11 cellular contexts compared by ENCODE assay signal in the genomic region with DNA sequence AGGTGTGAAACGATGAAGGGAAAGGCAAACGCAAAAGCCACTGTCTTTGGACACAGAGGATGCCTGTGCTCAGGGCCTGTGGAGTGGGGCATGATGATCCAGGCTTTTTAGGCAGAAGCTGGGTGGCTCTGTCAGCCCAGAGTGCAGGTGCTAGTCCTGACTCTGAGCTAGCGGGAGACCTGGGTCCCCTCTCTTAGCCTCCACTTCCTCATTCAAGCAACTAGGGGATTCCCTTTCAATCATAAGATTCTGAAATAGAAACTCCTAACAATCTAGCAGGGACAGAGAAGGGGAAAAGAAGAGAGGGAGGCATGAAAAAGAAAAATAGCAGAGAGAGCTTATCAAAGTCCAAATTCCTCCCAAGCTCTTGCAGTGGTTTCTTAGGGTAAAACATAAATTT. TPM values are rescaled to one million over a fixed set of nuclear protein-coding genes. Genes with fewer than 3 reads are reported as not detected.
DNase-seq lines count a peak whose midpoint lies in the region; ATAC-seq and TF ChIP-seq lines count a peak whose summit lies in the region.
"Had no signal": no experiment of that assay in that cellular context is flagged by ENCODE, and none has a peak within 500 bp of the region (broad histone marks: within the 10 kb centered on the region; RNA-seq: fewer than 3 reads in every experiment).

No MANE protein-coding gene starts in this region.

- H3K27ac ChIP-seq in SK-N-SH (ENCODE audit: low read depth in 2 of 2, low read length in 1 of 2) (no peak overlapping the region), heart right ventricle (no peak overlapping the region), endodermal cell (ENCODE audit: low read depth, low read length) (no peak overlapping the region)
- H3K27ac ChIP-seq: prostate gland had no signal

- POLR2A ChIA-PET in SK-N-SH (lab: Yijun Ruan, JAX), result no interaction called here

- no peak overlapping the region for H2AFZ ChIP-seq in SK-N-SH (ENCODE audit: low read depth)

- no peaks in the 10 kb centered on the region for H3K36me3 Mint-ChIP-seq in endodermal cell (ENCODE audit: low read depth)
- H3K36me3 Mint-ChIP-seq: immature natural killer cell had no signal

- TF ChIP-seq CTCF in SK-N-SH (IDR thresholded peaks at IDR 0.05) (no peak), heart right ventricle (IDR thresholded peaks at IDR 0.05) (no peak), endodermal cell (conservative IDR thresholded peaks at IDR 0.05) (no peak)

- intact Hi-C loops in heart right ventricle (cut with DNase I), result loop anchor here in 4 of 10 donors (5.0 to 10.0 kb wide), 4 partner anchors 65 to 260 kb away; no protein-coding TSS in a partner anchor

- peak; percentile 60 for DNase-seq in germinal center (ENCODE audit: low spot score)
- no peak for DNase-seq in DMS 273 treated with DMSO at 0.1 percent for 48 hours (lab: John Stamatoyannopoulos, UW)
- DNase-seq in SK-N-SH, result no peak
- no peak for DNase-seq in heart right ventricle
- no peak for DNase-seq in endodermal cell
- DNase-seq: immature natural killer cell, NCI-H510A had no signal

- H3K4me2 ChIP-seq in SK-N-SH, result no peak overlapping the region

- no peaks in the 10 kb centered on the region for H3K9me3 Mint-ChIP-seq in endodermal cell
- H3K9me3 Mint-ChIP-seq: immature natural killer cell had no signal

- ATAC-seq in GM18517 (IDR thresholded peaks at IDR 0.05; ENCODE audit: unreplicated experiment) (peak; percentile 63), GM21423 (IDR thresholded peaks at IDR 0.05; ENCODE audit: unreplicated experiment) (peak; percentile 76), HG03108 (IDR thresholded peaks at IDR 0.05; ENCODE audit: unreplicated experiment) (peak; percentile 74), heart right ventricle (no peak)

- 97% methylated on average over 3 of the region's 3 CpGs for WGBS in SK-N-SH (ENCODE audit: low lambda C conversion rate)
- 88 to 91% methylated on average over 3 of the region's 3 CpGs for WGBS in heart right ventricle, 2 donors
- WGBS in endodermal cell (ENCODE audit: insufficient coverage in 1 of 2, insufficient read length in 1 of 2), 2 experiments, result 93% methylated on average over 3 of the region's 3 CpGs; no CpG with 5 or more reads in 1 of the 2 experiments

- CTCF ChIA-PET in SK-N-SH (lab: Yijun Ruan, JAX), result interaction anchor here (1.1 kb wide), 2 partner anchors 304 to 478 kb away, joined by 3 read pairs; no protein-coding TSS in a partner anchor

- H3F3A ChIP-seq in SK-N-SH (replicated peaks; ENCODE audit: insufficient read depth), result peaks cover 4% of the 10 kb centered on the region

- no peaks in the 10 kb centered on the region for H3K9me2 ChIP-seq in SK-N-SH

- no peaks in the 10 kb centered on the region for H3K36me3 ChIP-seq in SK-N-SH (replicated peaks in 1 of 2; ENCODE audit: control insufficient read depth in 1 of 2, insufficient read depth in 2 of 2, low read length in 1 of 2)
- H3K36me3 ChIP-seq in heart right ventricle, result no peaks in the 10 kb centered on the region
- no peaks in the 10 kb centered on the region for H3K36me3 ChIP-seq in endodermal cell (ENCODE audit: control insufficient read depth, insufficient read depth, low read length)
- H3K36me3 ChIP-seq: prostate gland had no signal

- H3K4me3 Mint-ChIP-seq in endodermal cell, result no peak overlapping the region
- H3K4me3 Mint-ChIP-seq: immature natural killer cell had no signal

- no peak overlapping the region for H3K9ac ChIP-seq in SK-N-SH
- no peak overlapping the region for H3K9ac ChIP-seq in endodermal cell (ENCODE audit: extremely low read depth, low read length, poor library complexity, severe bottlenecking)

- no peak for TF ChIP-seq EP300 in SK-N-SH (IDR thresholded peaks at IDR 0.05; ENCODE audit: borderline replicate concordance in 1 of 2, low read depth in 1 of 2, low read length in 1 of 2)

- no peak overlapping the region for H3K27ac Mint-ChIP-seq in endodermal cell

- peaks cover 11% of the 10 kb centered on the region for H3K4me1 Mint-ChIP-seq in endodermal cell

- H3K4me3 ChIP-seq in SK-N-SH (ENCODE audit: low read depth in 2 of 2, low read length in 1 of 2), result no peak overlapping the region
- no peak overlapping the region for H3K4me3 ChIP-seq in heart right ventricle
- H3K4me3 ChIP-seq in endodermal cell (ENCODE audit: low read length), result no peak overlapping the region
- H3K4me3 ChIP-seq: prostate gland had no signal

- H3K27me3 Mint-ChIP-seq in endodermal cell (ENCODE audit: insufficient read depth), result peaks cover 56% of the 10 kb centered on the region

- H3K79me2 ChIP-seq in SK-N-SH (ENCODE audit: insufficient read depth), result no peaks in the 10 kb centered on the region

- no peaks in the 10 kb centered on the region for H3K9me3 ChIP-seq in SK-N-SH
- no peaks in the 10 kb centered on the region for H3K9me3 ChIP-seq in heart right ventricle
- no peaks in the 10 kb centered on the region for H3K9me3 ChIP-seq in endodermal cell (ENCODE audit: control insufficient read depth, low read length)
- H3K9me3 ChIP-seq: prostate gland had no signal

- no peak for TF ChIP-seq RAD21 in SK-N-SH (IDR thresholded peaks at IDR 0.05; ENCODE audit: low read length)

- H3K4me1 ChIP-seq in SK-N-SH (ENCODE audit: control insufficient read depth in 1 of 2, insufficient read depth in 2 of 2, low read depth in 1 of 2, low read length in 1 of 2) (peaks cover 0 to 5% of the 10 kb centered on the region in 2 experiments; a peak in 2 of 4 replicates), heart right ventricle (peaks cover 0 to 13% (median 7%) of the 10 kb centered on the region in 9 donors), endodermal cell (ENCODE audit: control insufficient read depth, insufficient read depth, low read length) (no peaks in the 10 kb centered on the region)
- H3K4me1 ChIP-seq: prostate gland had no signal

- H3K27me3 ChIP-seq in SK-N-SH (ENCODE audit: insufficient read depth) (no peaks in the 10 kb centered on the region), heart right ventricle (no peaks in the 10 kb centered on the region), endodermal cell (ENCODE audit: control insufficient read depth, insufficient read depth, low read length, poor library complexity, severe bottlenecking) (peaks cover 66% of the 10 kb centered on the region)

- H4K20me1 ChIP-seq in SK-N-SH (ENCODE audit: insufficient read depth), result no peaks in the 10 kb centered on the region

TF ChIP-seq in SK-N-SH, 30 proteins besides CTCF, POLR2A, EP300 and RAD21:
- TF ChIP-seq CHD2 (IDR thresholded peaks at IDR 0.05; ENCODE audit: low read length, partially characterized antibody) (no peak), GATA2 (CRISPR knock-in tag; IDR thresholded peaks at IDR 0.05) (no peak), SIN3A (IDR thresholded peaks at IDR 0.05; ENCODE audit: borderline replicate concordance, low read depth, low read length) (no peak), RCOR1 (IDR thresholded peaks at IDR 0.05; ENCODE audit: low read length) (no peak), RFX5 (IDR thresholded peaks at IDR 0.05; ENCODE audit: low read length) (no peak), TEAD4 (IDR thresholded peaks at IDR 0.05; ENCODE audit: borderline replicate concordance, insufficient read depth) (no peak), YY1 (IDR thresholded peaks at IDR 0.05; ENCODE audit: low read depth) (no peak), NFIC (IDR thresholded peaks at IDR 0.05; ENCODE audit: borderline replicate concordance) (no peak)
- TF ChIP-seq, protein P1, sequence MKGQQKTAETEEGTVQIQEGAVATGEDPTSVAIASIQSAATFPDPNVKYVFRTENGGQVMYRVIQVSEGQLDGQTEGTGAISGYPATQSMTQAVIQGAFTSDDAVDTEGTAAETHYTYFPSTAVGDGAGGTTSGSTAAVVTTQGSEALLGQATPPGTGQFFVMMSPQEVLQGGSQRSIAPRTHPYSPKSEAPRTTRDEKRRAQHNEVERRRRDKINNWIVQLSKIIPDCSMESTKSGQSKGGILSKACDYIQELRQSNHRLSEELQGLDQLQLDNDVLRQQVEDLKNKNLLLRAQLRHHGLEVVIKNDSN (IDR thresholded peaks at IDR 0.05; ENCODE audit: borderline replicate concordance, low read depth), result no peak

RNA-seq across cellular contexts. Expression of a gene that starts 7.6 kb away (rescaled TPM):
- polyA plus RNA-seq in SK-N-SH (2012; rRNA removed) (2.5 and 2.8 TPM in 2 replicates), heart right ventricle (1 to 10 TPM; 2.1 to 2.9 TPM)
- 2.9 TPM in 2 replicates for polyA plus RNA-seq in SK-N-SH (2012; cell fraction: cytosol; rRNA removed)
- polyA plus RNA-seq in SK-N-SH (2012; cell fraction: nucleus; rRNA removed), result 5.1 and 6.3 TPM in 2 replicates
- total RNA-seq in heart right ventricle (10 to 100 TPM; 10.3 to 31.6 (median 21.7) TPM), endodermal cell (1 to 10 TPM; 1.7 to 2.4 TPM)
- polyA plus RNA-seq in endodermal cell (2013, experiment 1 of 2), result 4.1 TPM
- 6.1 TPM for polyA plus RNA-seq in endodermal cell (2013, experiment 2 of 2)

Comparison
In these comparisons a context has a peak if more than half of its experiments do, and no peak if none do; other contexts are left out.
1. ATAC-seq: peak in GM18517 (single experiment), GM21423 (single experiment) and HG03108 (single experiment); none in heart right ventricle (0 of 8).